1 cellular context compared by ENCODE assay signal in genomic region chr13:51768976-51769375, GRCh38.
A peak's percentile ranks its signal among the peaks of the same experiment; 100 is the strongest.
TF ChIP-seq lines count a peak whose summit lies in the region.

No MANE protein-coding gene starts in this region.

TF ChIP-seq in HepG2, 621 proteins besides CTCF, POLR2A, EP300 and RAD21:
- peak; percentile 49 for TF ChIP-seq RBM22 (optimal IDR thresholded peaks at IDR 0.05; ENCODE audit: low read length)
- TF ChIP-seq AGO2 (optimal IDR thresholded peaks at IDR 0.05; ENCODE audit: low read depth, low read length): peak; percentile 93
- TF ChIP-seq NFATC3 (CRISPR knock-in tag; IDR thresholded peaks at IDR 0.05): no peak
